Comparison of ENCODE assay signal across 13 cellular contexts in genomic region chr7:92682324-92682723, GRCh38.
A peak's percentile ranks its signal among the peaks of the same experiment; 100 is the strongest.
DNase-seq lines count a peak whose midpoint lies in the region; ATAC-seq and TF ChIP-seq lines count a peak whose summit lies in the region.
"Had no signal": no experiment of that assay in that cellular context is flagged by ENCODE, and none has a peak within 500 bp of the region (broad histone marks: within the 10 kb centered on the region; RNA-seq: fewer than 3 reads in every experiment).

No MANE protein-coding gene starts in this region.

- POLR2A ChIA-PET in activated CD4-positive, alpha-beta memory T cell treated with anti-CD3 and anti-CD28 coated beads, Interleukin-2, amount 10 ng/mL, durations not matched to agents 7 days and 5 days (lab: Charles Lee) = interaction anchor here (1.3 to 1.8 kb wide), 2 partner anchors 19 to 40 kb away, joined by 3 to 5 read pairs; no protein-coding TSS in a partner anchor

- CTCF ChIA-PET in activated CD8-positive, alpha-beta memory T cell treated with anti-CD3 and anti-CD28 coated beads, Interleukin-2, amount 10 ng/mL, durations not matched to agents 7 days and 5 days (lab: Charles Lee) = no interaction called here
- CTCF ChIA-PET in activated CD4-positive, alpha-beta memory T cell treated with anti-CD3 and anti-CD28 coated beads, Interleukin-2, amount 10 ng/mL, durations not matched to agents 7 days and 5 days (lab: Charles Lee) = no interaction called here

- no peaks in the 10 kb centered on the region for H3K27me3 Mint-ChIP-seq in activated CD8-positive, alpha-beta memory T cell treated with anti-CD3 and anti-CD28 coated beads, Interleukin-2, amount 10 ng/mL, durations not matched to agents 7 days and 5 days
- no peaks in the 10 kb centered on the region for H3K27me3 Mint-ChIP-seq in activated CD4-positive, alpha-beta memory T cell treated with anti-CD3 and anti-CD28 coated beads, Interleukin-2, amount 10 ng/mL, durations not matched to agents 7 days and 5 days
- H3K27me3 Mint-ChIP-seq in immature natural killer cell (ENCODE audit: low read depth in 3 of 3) = peaks cover 0 to 5% (median 2%) of the 10 kb centered on the region in 3 donors
- peaks cover 3% of the 10 kb centered on the region for H3K27me3 Mint-ChIP-seq in nephron progenitor cell (ENCODE audit: low read depth, poor library complexity)

- TF ChIP-seq EP300 in stomach (IDR thresholded peaks at IDR 0.05) = no peak
- no peak for TF ChIP-seq EP300 in tibial nerve (IDR thresholded peaks at IDR 0.05)

- peak overlapping the region; percentile 75 for H3K27ac Mint-ChIP-seq in activated CD8-positive, alpha-beta memory T cell treated with anti-CD3 and anti-CD28 coated beads, Interleukin-2, amount 10 ng/mL, durations not matched to agents 7 days and 5 days
- peak overlapping the region; percentile 54 for H3K27ac Mint-ChIP-seq in activated CD4-positive, alpha-beta memory T cell treated with anti-CD3 and anti-CD28 coated beads, Interleukin-2, amount 10 ng/mL, durations not matched to agents 7 days and 5 days
- H3K27ac Mint-ChIP-seq in immature natural killer cell (peak overlapping the region; percentile 60 to 97 (median 94)), nephron progenitor cell (no peak overlapping the region)

- TF ChIP-seq CTCF in stomach (IDR thresholded peaks at IDR 0.05) (no peak), tibial nerve (IDR thresholded peaks at IDR 0.05) (no peak), nephron progenitor cell (IDR thresholded peaks at IDR 0.05) (no peak)

- intact Hi-C loops in stomach (cut with DNase I; ENCODE audit: low total_unique reads) = no loop called here

- H3K36me3 ChIP-seq in stomach (no peaks in the 10 kb centered on the region), tibial nerve (no peaks in the 10 kb centered on the region)

- H3K27ac ChIP-seq in stomach (peak overlapping the region; percentile 32 to 74 (median 50)), tibial nerve (peak overlapping the region in 1 of 4 donors; percentile 14)
- H3K27ac ChIP-seq: HL-60 had no signal

- no peak for DNase-seq in activated CD8-positive, alpha-beta memory T cell treated with anti-CD3 and anti-CD28 coated beads, Interleukin-2, amount 10 ng/mL, durations not matched to agents 7 days and 5 days
- no peak for DNase-seq in activated CD8-positive, alpha-beta memory T cell treated with anti-CD3 and anti-CD28 coated beads, Interleukin-2, amount 50 U/mL, for 48 hours
- DNase-seq in activated CD4-positive, alpha-beta memory T cell treated with anti-CD3 and anti-CD28 coated beads, Interleukin-2, amount 10 ng/mL, durations not matched to agents 7 days and 5 days = no peak
- DNase-seq in immature natural killer cell (no peak), stomach (no peak), tibial nerve (ENCODE audit: low spot score in 2 of 2) (no peak), EL (no peak), nephron progenitor cell (no peak)
- DNase-seq: amniotic stem cell, left ventricle myocardium superior, NCI-H1436 treated with DMSO at 0.1 percent for 48 hours, NCI-H510A treated with DMSO at 0.1 percent for 48 hours had no signal

- H3K4me3 Mint-ChIP-seq in activated CD8-positive, alpha-beta memory T cell treated with anti-CD3 and anti-CD28 coated beads, Interleukin-2, amount 10 ng/mL, durations not matched to agents 7 days and 5 days = no peak overlapping the region
- no peak overlapping the region for H3K4me3 Mint-ChIP-seq in activated CD4-positive, alpha-beta memory T cell treated with anti-CD3 and anti-CD28 coated beads, Interleukin-2, amount 10 ng/mL, durations not matched to agents 7 days and 5 days
- H3K4me3 Mint-ChIP-seq in immature natural killer cell = peak overlapping the region in 1 of 5 donors; percentile 8
- no peak overlapping the region for H3K4me3 Mint-ChIP-seq in nephron progenitor cell

- H3K27me3 ChIP-seq in stomach (no peaks in the 10 kb centered on the region), tibial nerve (no peaks in the 10 kb centered on the region)

- no peaks in the 10 kb centered on the region for H3K9me3 ChIP-seq in stomach
- H3K9me3 ChIP-seq in tibial nerve = no peaks in the 10 kb centered on the region

- ATAC-seq in activated CD8-positive, alpha-beta memory T cell treated with anti-CD3 and anti-CD28 coated beads, Interleukin-2, amount 10 ng/mL, durations not matched to agents 7 days and 5 days = no peak
- ATAC-seq: left ventricle myocardium superior had no signal

- H3K9me3 Mint-ChIP-seq in activated CD8-positive, alpha-beta memory T cell treated with anti-CD3 and anti-CD28 coated beads, Interleukin-2, amount 10 ng/mL, durations not matched to agents 7 days and 5 days (ENCODE audit: low read depth) = peaks cover 11% of the 10 kb centered on the region
- H3K9me3 Mint-ChIP-seq in activated CD4-positive, alpha-beta memory T cell treated with anti-CD3 and anti-CD28 coated beads, Interleukin-2, amount 10 ng/mL, durations not matched to agents 7 days and 5 days = peaks cover 10% of the 10 kb centered on the region
- H3K9me3 Mint-ChIP-seq in immature natural killer cell (no peaks in the 10 kb centered on the region), nephron progenitor cell (no peaks in the 10 kb centered on the region)

- WGBS in stomach, 5 donors = 42 to 61% (median 46%) methylated on average over 5 of the region's 5 CpGs
- 57 to 61% methylated on average over 5 of the region's 5 CpGs for WGBS in tibial nerve, 2 donors

- TF ChIP-seq POLR2A in stomach (IDR thresholded peaks at IDR 0.05) (no peak), tibial nerve (IDR thresholded peaks at IDR 0.05) (no peak)

- H3K4me3 ChIP-seq in stomach (no peak overlapping the region), tibial nerve (no peak overlapping the region)

- H3K36me3 Mint-ChIP-seq in activated CD8-positive, alpha-beta memory T cell treated with anti-CD3 and anti-CD28 coated beads, Interleukin-2, amount 10 ng/mL, durations not matched to agents 7 days and 5 days = peaks cover 77% of the 10 kb centered on the region
- peaks cover 76% of the 10 kb centered on the region for H3K36me3 Mint-ChIP-seq in activated CD4-positive, alpha-beta memory T cell treated with anti-CD3 and anti-CD28 coated beads, Interleukin-2, amount 10 ng/mL, durations not matched to agents 7 days and 5 days (ENCODE audit: low read depth)
- H3K36me3 Mint-ChIP-seq in immature natural killer cell (peaks cover 0 to 9% (median 5%) of the 10 kb centered on the region in 3 donors), nephron progenitor cell (ENCODE audit: low read depth) (peaks cover 5% of the 10 kb centered on the region)

- peaks cover 22 to 37% (median 33%) of the 10 kb centered on the region in 4 donors for H3K4me1 ChIP-seq in stomach
- H3K4me1 ChIP-seq in tibial nerve = peaks cover 0 to 29% (median 4%) of the 10 kb centered on the region in 4 donors

- H3K4me1 Mint-ChIP-seq in activated CD8-positive, alpha-beta memory T cell treated with anti-CD3 and anti-CD28 coated beads, Interleukin-2, amount 10 ng/mL, durations not matched to agents 7 days and 5 days = peaks cover 80% of the 10 kb centered on the region
- peaks cover 82% of the 10 kb centered on the region for H3K4me1 Mint-ChIP-seq in activated CD4-positive, alpha-beta memory T cell treated with anti-CD3 and anti-CD28 coated beads, Interleukin-2, amount 10 ng/mL, durations not matched to agents 7 days and 5 days
- H3K4me1 Mint-ChIP-seq in immature natural killer cell (peaks cover 74 to 79% of the 10 kb centered on the region in 2 donors), nephron progenitor cell (peaks cover 8% of the 10 kb centered on the region)
